22 cellular contexts compared by ENCODE assay signal in the genomic region with DNA sequence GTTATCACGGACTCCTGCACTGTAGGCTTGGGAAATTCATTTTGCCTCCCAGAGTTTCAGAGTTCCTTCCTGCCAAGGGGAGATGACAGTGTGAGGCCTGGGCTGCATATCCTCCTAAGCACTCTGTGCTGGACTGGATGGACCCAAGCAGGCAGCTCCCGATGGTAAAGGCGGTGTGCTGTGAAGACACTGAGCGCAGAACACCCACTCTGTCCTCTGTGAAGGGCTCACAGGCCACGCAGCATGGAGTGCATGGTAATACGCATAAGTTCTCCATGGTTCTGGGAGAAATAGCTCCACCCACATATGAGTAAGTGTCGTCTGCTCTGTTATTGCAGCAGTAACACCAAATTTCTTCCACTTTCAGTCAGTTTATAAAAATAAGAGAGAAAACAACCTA.
"Had no signal": no experiment of that assay in that cellular context is flagged by ENCODE, and none has a peak within 500 bp of the region (broad histone marks: within the 10 kb centered on the region; RNA-seq: fewer than 3 reads in every experiment).

No MANE protein-coding gene starts in this region.

- H3K27me3 ChIP-seq: ascending aorta, colonic mucosa, gastrocnemius medialis, right atrium auricular region, tibial artery had no signal

- H3K27ac ChIP-seq: ascending aorta, colonic mucosa, esophagus squamous epithelium, right atrium auricular region, tibial artery, VCaP had no signal

- H3K27ac Mint-ChIP-seq: activated CD8-positive, alpha-beta T cell treated with anti-CD3 and anti-CD28 coated beads, Interleukin-2, amount 10 ng/mL, durations not matched to agents 7 days and 5 days; activated naive CD4-positive, alpha-beta T cell treated with anti-CD3 and anti-CD28 coated beads, Interleukin-2, amount 50 U/mL, for 72 hours; progenitor cell of endocrine pancreas; T-cell; T-helper 2 cell treated with Interferon-gamma antibody and Interleukin-4, amounts not matched to agents 5 μg/mL and 100 μg/mL, for 36 hours had no signal

- H3K4me1 ChIP-seq: ascending aorta, colonic mucosa, right atrium auricular region had no signal

- H3K4me3 Mint-ChIP-seq: activated CD8-positive, alpha-beta T cell treated with anti-CD3 and anti-CD28 coated beads, Interleukin-2, amount 10 ng/mL, durations not matched to agents 7 days and 5 days; T-cell; T-helper 2 cell treated with Interferon-gamma antibody and Interleukin-4, amounts not matched to agents 5 μg/mL and 100 μg/mL, for 36 hours had no signal

- FAIRE-seq: islet of Langerhans had no signal

- H3K36me3 ChIP-seq: ascending aorta, colonic mucosa, esophagus squamous epithelium, gastrocnemius medialis, right atrium auricular region, tibial artery had no signal

- H3K27me3 Mint-ChIP-seq: progenitor cell of endocrine pancreas had no signal

- H3K9me3 ChIP-seq: ascending aorta, colonic mucosa, esophagus squamous epithelium, gastrocnemius medialis, right atrium auricular region, tibial artery had no signal

- H3K36me3 Mint-ChIP-seq: activated naive CD4-positive, alpha-beta T cell treated with anti-CD3 and anti-CD28 coated beads, Interleukin-2, amount 50 U/mL, for 72 hours; T-cell had no signal

- DNase-seq: activated CD4-positive, alpha-beta T cell treated with anti-CD3 and anti-CD28 coated beads, Interleukin-2, amount 50 U/mL, for 1 hour; activated CD8-positive, alpha-beta T cell treated with anti-CD3 and anti-CD28 coated beads, Interleukin-2, amount 10 ng/mL, durations not matched to agents 7 days and 5 days; activated T-cell treated with anti-CD3 and anti-CD28 coated beads, Interleukin-2, amount 50 U/mL, for 1 hour; central memory CD4-positive, alpha-beta T cell; colonic mucosa; esophagus squamous epithelium; gastrocnemius medialis; hippocampal formation; left cardiac atrium; mesenchymal stem cell; stimulated activated CD4-positive, alpha-beta T cell treated with anti-CD3 and anti-CD28 coated beads, Interleukin-4, amount 100 ng/mL, for 24 hours; stimulated activated naive CD8-positive, alpha-beta T cell treated with anti-CD3 and anti-CD28 coated beads, Interleukin-15, Interleukin-2, amounts not matched to agents 100 U/mL and 50 U/mL, for 24 hours; substantia nigra; T-cell; tibial artery had no signal

- H3K9me3 Mint-ChIP-seq: activated naive CD4-positive, alpha-beta T cell treated with anti-CD3 and anti-CD28 coated beads, Interleukin-2, amount 50 U/mL, for 72 hours; T-cell; T-helper 2 cell treated with Interferon-gamma antibody and Interleukin-4, amounts not matched to agents 5 μg/mL and 100 μg/mL, for 36 hours had no signal

- H3K4me1 Mint-ChIP-seq: T-cell had no signal

- H3K4me3 ChIP-seq: ascending aorta, colonic mucosa, esophagus squamous epithelium, gastrocnemius medialis, right atrium auricular region, tibial artery had no signal
